ENCODE assay signal across 19 cellular contexts in genomic region chr6:64681416-64682160, GRCh38.
"Had no signal": no experiment of that assay in that cellular context is flagged by ENCODE, and none has a peak within 500 bp of the region (broad histone marks: within the 10 kb centered on the region; RNA-seq: fewer than 3 reads in every experiment).

No MANE protein-coding gene starts in this region.

- H3K36me3 ChIP-seq: gastrocnemius medialis, heart right ventricle, left lung, prostate gland, right lobe of liver, thoracic aorta, transverse colon had no signal

- H3K4me1 ChIP-seq: gastrocnemius medialis, left lung, parathyroid adenoma, prostate gland, right lobe of liver, transverse colon had no signal

- H3K4me3 ChIP-seq: dorsolateral prefrontal cortex, gastrocnemius medialis, heart right ventricle, left lung, lung, prostate gland, right lobe of liver, thoracic aorta, transverse colon had no signal

- H3K36me3 Mint-ChIP-seq: stimulated activated naive B cell treated with anti-CD40 and anti-IgM and Interleukin-4, amounts not matched to agents 10 μg/mL and 1 μg/mL and 100 μg/mL, for 72 hours had no signal

- H2AFZ ChIP-seq: parathyroid adenoma had no signal

- ATAC-seq: esophagus mucosa; gastrocnemius medialis; left lung; naive thymus-derived CD4-positive, alpha-beta T cell; right lobe of liver; stimulated activated naive B cell treated with anti-CD40 and anti-IgM and Interleukin-4, amounts not matched to agents 10 μg/mL and 1 μg/mL and 100 μg/mL, for 72 hours; stimulated activated naive CD8-positive, alpha-beta T cell treated with anti-CD3 and anti-CD28 coated beads, Interleukin-15, amount 100 ng/mL, for 72 hours had no signal

- H3K27ac ChIP-seq: dorsolateral prefrontal cortex, gastrocnemius medialis, heart right ventricle, left lung, parathyroid adenoma, prostate gland, right lobe of liver, thoracic aorta, transverse colon had no signal

- H3K27me3 ChIP-seq: dorsolateral prefrontal cortex, gastrocnemius medialis, heart right ventricle, left lung, right lobe of liver, transverse colon had no signal

- H3K9me3 ChIP-seq: gastrocnemius medialis, left lung, prostate gland, right lobe of liver, thoracic aorta, transverse colon had no signal

- DNase-seq: cortex of kidney; dorsolateral prefrontal cortex; effector CD8-positive, alpha-beta T cell; gastrocnemius medialis; heart right ventricle; naive thymus-derived CD4-positive, alpha-beta T cell; nephron progenitor cell; right lobe of liver; stimulated activated CD4-positive, alpha-beta T cell treated with anti-CD3 and anti-CD28 coated beads, Interleukin-2, amount 100 ng/mL, for 24 hours; stimulated activated CD4-positive, alpha-beta T cell treated with anti-CD3 and anti-CD28 coated beads, Interleukin-4, amount 100 ng/mL, for 4 hours; stimulated activated naive B cell treated with anti-CD40 and anti-IgM and Interleukin-4, amounts not matched to agents 10 μg/mL and 1 μg/mL and 100 μg/mL, for 72 hours; stimulated activated naive CD8-positive, alpha-beta T cell treated with anti-CD3 and anti-CD28 coated beads, Interleukin-15, amount 100 ng/mL, for 72 hours; transverse colon had no signal

- H3K9ac ChIP-seq: parathyroid adenoma had no signal

- H3K27me3 Mint-ChIP-seq: naive thymus-derived CD4-positive, alpha-beta T cell; stimulated activated naive B cell treated with anti-CD40 and anti-IgM and Interleukin-4, amounts not matched to agents 10 μg/mL and 1 μg/mL and 100 μg/mL, for 72 hours; stimulated activated naive CD8-positive, alpha-beta T cell treated with anti-CD3 and anti-CD28 coated beads, Interleukin-15, amount 100 ng/mL, for 72 hours had no signal

- H3K4me1 Mint-ChIP-seq: naive thymus-derived CD4-positive, alpha-beta T cell; nephron progenitor cell; stimulated activated naive B cell treated with anti-CD40 and anti-IgM and Interleukin-4, amounts not matched to agents 10 μg/mL and 1 μg/mL and 100 μg/mL, for 72 hours; stimulated activated naive CD8-positive, alpha-beta T cell treated with anti-CD3 and anti-CD28 coated beads, Interleukin-15, amount 100 ng/mL, for 72 hours had no signal

- H3K9me3 Mint-ChIP-seq: nephron progenitor cell had no signal

- H3K27ac Mint-ChIP-seq: naive thymus-derived CD4-positive, alpha-beta T cell; nephron progenitor cell; stimulated activated naive B cell treated with anti-CD40 and anti-IgM and Interleukin-4, amounts not matched to agents 10 μg/mL and 1 μg/mL and 100 μg/mL, for 72 hours; stimulated activated naive CD8-positive, alpha-beta T cell treated with anti-CD3 and anti-CD28 coated beads, Interleukin-15, amount 100 ng/mL, for 72 hours had no signal

- H3K4me3 Mint-ChIP-seq: naive thymus-derived CD4-positive, alpha-beta T cell; nephron progenitor cell; stimulated activated naive B cell treated with anti-CD40 and anti-IgM and Interleukin-4, amounts not matched to agents 10 μg/mL and 1 μg/mL and 100 μg/mL, for 72 hours; stimulated activated naive CD8-positive, alpha-beta T cell treated with anti-CD3 and anti-CD28 coated beads, Interleukin-15, amount 100 ng/mL, for 72 hours had no signal

- H3K79me2 ChIP-seq: parathyroid adenoma had no signal
